In genomic region chr4:54645830-54646229, GRCh38 we compare ENCODE assay signal across 22 cellular contexts. TPM values are rescaled to one million over a fixed set of nuclear protein-coding genes. Genes with fewer than 3 reads are reported as not detected.
"Had no signal": no experiment of that assay in that cellular context is flagged by ENCODE, and none has a peak within 500 bp of the region (broad histone marks: within the 10 kb centered on the region; RNA-seq: fewer than 3 reads in every experiment).

No MANE protein-coding gene starts in this region.

- H3K9me3 Mint-ChIP-seq: endodermal cell; natural killer cell; neural crest cell; stimulated activated effector memory CD8-positive, alpha-beta T cell treated with anti-CD3 and anti-CD28 coated beads, Interleukin-12 subunit alpha, Interleukin-12 subunit beta, amount 100 ng/mL, for 72 hours; type B pancreatic cell had no signal

- H3K4me2 ChIP-seq: smooth muscle cell had no signal

- DNase-seq: effector CD4-positive, alpha-beta T cell; endodermal cell; erythroblast; foreskin keratinocyte; heart right ventricle; mammary epithelial cell; natural killer cell; occipital lobe; pancreas; right cardiac atrium; stimulated activated CD4-positive, alpha-beta T cell treated with anti-CD3 and anti-CD28 coated beads, Interleukin-4, amount 100 ng/mL, for 1 hour; stimulated activated CD8-positive, alpha-beta memory T cell treated with anti-CD3 and anti-CD28 coated beads, Interleukin-4, amount 100 ng/mL, for 48 hours; stimulated activated naive CD8-positive, alpha-beta T cell treated with anti-CD3 and anti-CD28 coated beads, Interleukin-15, Interleukin-2, amounts not matched to agents 100 U/mL and 50 U/mL, for 24 hours; thyroid gland had no signal

- H3K27me3 ChIP-seq: heart right ventricle, pancreas, suprapubic skin, thyroid gland had no signal

- H3K27ac Mint-ChIP-seq: endodermal cell; natural killer cell; progenitor cell of endocrine pancreas; stimulated activated effector memory CD8-positive, alpha-beta T cell treated with anti-CD3 and anti-CD28 coated beads, Interleukin-12 subunit alpha, Interleukin-12 subunit beta, amount 100 ng/mL, for 72 hours; type B pancreatic cell had no signal

- H3K4me1 Mint-ChIP-seq: natural killer cell; stimulated activated effector memory CD8-positive, alpha-beta T cell treated with anti-CD3 and anti-CD28 coated beads, Interleukin-12 subunit alpha, Interleukin-12 subunit beta, amount 100 ng/mL, for 72 hours had no signal

- H3K27me3 Mint-ChIP-seq: progenitor cell of endocrine pancreas, type B pancreatic cell had no signal

- H3K4me3 ChIP-seq: coronary artery, heart right ventricle, pancreas, smooth muscle cell, suprapubic skin, thyroid gland had no signal

- H3K36me3 ChIP-seq: heart right ventricle, pancreas, suprapubic skin, thyroid gland had no signal

- H3K36me3 Mint-ChIP-seq: natural killer cell; stimulated activated effector memory CD8-positive, alpha-beta T cell treated with anti-CD3 and anti-CD28 coated beads, Interleukin-12 subunit alpha, Interleukin-12 subunit beta, amount 100 ng/mL, for 72 hours; type B pancreatic cell had no signal

- H3K9me3 ChIP-seq: heart right ventricle, pancreas, suprapubic skin, thyroid gland had no signal

- H3K27ac ChIP-seq: coronary artery, foreskin keratinocyte, heart right ventricle, pancreas, suprapubic skin, thyroid gland had no signal

- H3K4me1 ChIP-seq: foreskin keratinocyte, pancreas, suprapubic skin, thyroid gland had no signal

- H3K4me3 Mint-ChIP-seq: endodermal cell; natural killer cell; neural crest cell; stimulated activated effector memory CD8-positive, alpha-beta T cell treated with anti-CD3 and anti-CD28 coated beads, Interleukin-12 subunit alpha, Interleukin-12 subunit beta, amount 100 ng/mL, for 72 hours; type B pancreatic cell had no signal

- ATAC-seq: foreskin keratinocyte; heart right ventricle; left lobe of liver; natural killer cell; pancreas; right cardiac atrium; stimulated activated effector memory CD8-positive, alpha-beta T cell treated with anti-CD3 and anti-CD28 coated beads, Interleukin-12 subunit alpha, Interleukin-12 subunit beta, amount 100 ng/mL, for 72 hours; stimulated activated naive CD8-positive, alpha-beta T cell treated with anti-CD3 and anti-CD28 coated beads, Interleukin-15, Interleukin-2, amounts not matched to agents 100 U/mL and 50 U/mL, for 24 hours had no signal

RNA-seq across cellular contexts. Expression of gene KIT, which starts 11.9 kb away (rescaled TPM):
- total RNA-seq: foreskin keratinocyte had no signal
- polyA plus RNA-seq: foreskin keratinocyte, mammary epithelial cell had no signal
